In genomic region chr12:92649511-92650227, GRCh38 we compare ENCODE assay signal across 8 cellular contexts. TPM values are rescaled to one million over a fixed set of nuclear protein-coding genes. Genes with fewer than 3 reads are reported as not detected.
A peak's percentile ranks its signal among the peaks of the same experiment; 100 is the strongest.
DNase-seq lines count a peak whose midpoint lies in the region; ATAC-seq and TF ChIP-seq lines count a peak whose summit lies in the region.

No MANE protein-coding gene starts in this region.

- H3K4me3 Mint-ChIP-seq in activated T-cell treated with anti-CD3 and anti-CD28 coated beads, Interleukin-2, amount 50 U/mL, for 24 hours, result no peak overlapping the region

- H4K8ac ChIP-seq in neuronal stem cell (ENCODE audit: low read depth, low read length), result no peak overlapping the region

- no peak overlapping the region for H2BK15ac ChIP-seq in neuronal stem cell (ENCODE audit: low read length)

- no peak overlapping the region for H3K27ac ChIP-seq in neuronal stem cell (replicated peaks; ENCODE audit: low read length)
- no peak overlapping the region for H3K27ac ChIP-seq in testis

- H2AFZ ChIP-seq in neuronal stem cell (ENCODE audit: low read length), result peak overlapping the region; percentile 72

- H3K9me3 Mint-ChIP-seq in activated T-cell treated with anti-CD3 and anti-CD28 coated beads, Interleukin-2, amount 50 U/mL, for 24 hours, result no peaks in the 10 kb centered on the region

- H2BK120ac ChIP-seq in neuronal stem cell (ENCODE audit: low read depth, low read length), result no peak overlapping the region

- no peaks in the 10 kb centered on the region for H3K27me3 ChIP-seq in neuronal stem cell (ENCODE audit: control insufficient read depth in 3 of 3, insufficient read depth in 3 of 3, low read depth in 1 of 3, low read length in 3 of 3)
- H3K27me3 ChIP-seq in testis, result no peaks in the 10 kb centered on the region

- no peak overlapping the region for H3K4me2 ChIP-seq in neuronal stem cell (ENCODE audit: insufficient read depth, low read length, poor library complexity, severe bottlenecking)

- peak; percentile 95 for ATAC-seq in GM21515 (IDR thresholded peaks at IDR 0.05; ENCODE audit: unreplicated experiment)

- TF ChIP-seq POLR2A in testis (IDR thresholded peaks at IDR 0.05), result no peak

- intact Hi-C loops in testis (cut with DNase I; ENCODE audit: low total_unique reads), result no loop called here

- H3K4me1 Mint-ChIP-seq in activated T-cell treated with anti-CD3 and anti-CD28 coated beads, Interleukin-2, amount 50 U/mL, for 24 hours (ENCODE audit: low read depth), result peaks cover 20% of the 10 kb centered on the region

- no peak overlapping the region for H2BK12ac ChIP-seq in neuronal stem cell (ENCODE audit: low read length)

- no peak for TF ChIP-seq EP300 in Ishikawa (IDR thresholded peaks at IDR 0.05; ENCODE audit: borderline replicate concordance)

- H3K9me3 ChIP-seq in neuronal stem cell (replicated peaks in 1 of 2; ENCODE audit: control insufficient read depth in 2 of 2, insufficient read depth in 1 of 2, low read depth in 1 of 2, low read length in 2 of 2), result no peaks in the 10 kb centered on the region
- H3K9me3 ChIP-seq in testis, result no peaks in the 10 kb centered on the region

- no peak overlapping the region for H4K91ac ChIP-seq in neuronal stem cell (ENCODE audit: low read depth, low read length, poor library complexity)

- H3K36me3 Mint-ChIP-seq in activated T-cell treated with anti-CD3 and anti-CD28 coated beads, Interleukin-2, amount 50 U/mL, for 24 hours (ENCODE audit: low read depth), result no peaks in the 10 kb centered on the region

- H3K23ac ChIP-seq in neuronal stem cell (ENCODE audit: low read depth, low read length, poor library complexity), result no peak overlapping the region

- no peaks in the 10 kb centered on the region for H3K27me3 Mint-ChIP-seq in activated T-cell treated with anti-CD3 and anti-CD28 coated beads, Interleukin-2, amount 50 U/mL, for 24 hours

- H3K9ac ChIP-seq in neuronal stem cell (ENCODE audit: low read depth, low read length, poor library complexity), result no peak overlapping the region

- WGBS in neuronal stem cell (ENCODE audit: extremely low coverage in 2 of 2, insufficient read length in 2 of 2, insufficient replicate concordance in 1 of 2), 2 donors, result no CpG with 5 or more reads among the region's 11 CpGs
- 59 to 62% methylated on average over 11 of the region's 11 CpGs for WGBS in testis, 2 donors

- TF ChIP-seq CTCF in fibroblast of mammary gland (conservative IDR thresholded peaks at IDR 0.05; ENCODE audit: control insufficient read depth, insufficient read depth, low read depth, low read length), result peak; percentile 84
- peak; percentile 54 to 58 (median 57) for TF ChIP-seq CTCF in testis (IDR thresholded peaks at IDR 0.05)

- H3K36me3 ChIP-seq in neuronal stem cell (replicated peaks in 1 of 2; ENCODE audit: control insufficient read depth in 2 of 2, insufficient read depth in 2 of 2, low read length in 2 of 2) (no peaks in the 10 kb centered on the region), testis (ENCODE audit: low read depth, missing control alignments) (no peaks in the 10 kb centered on the region)

- H3K27ac Mint-ChIP-seq in activated T-cell treated with anti-CD3 and anti-CD28 coated beads, Interleukin-2, amount 50 U/mL, for 24 hours, result no peak overlapping the region

- H2BK5ac ChIP-seq in neuronal stem cell (ENCODE audit: low read length), result no peak overlapping the region

- peaks cover 0 to 1% of the 10 kb centered on the region in 2 donors for H3K4me1 ChIP-seq in neuronal stem cell (ENCODE audit: control insufficient read depth in 2 of 2, insufficient read depth in 1 of 2, low read depth in 1 of 2, low read length in 2 of 2)
- H3K4me1 ChIP-seq in testis, result no peaks in the 10 kb centered on the region

- peak; percentile 60 for DNase-seq in DMS114 treated with DMSO at 0.1 percent for 48 hours (lab: John Stamatoyannopoulos, UW; ENCODE audit: unreplicated experiment)
- DNase-seq in OCI-M1 (lab: John Stamatoyannopoulos, UW), result peak; percentile 69
- DNase-seq in activated T-cell treated with anti-CD3 and anti-CD28 coated beads, Interleukin-2, amount 50 U/mL, for 24 hours, result peak; percentile 46
- DNase-seq in fibroblast of mammary gland (ENCODE audit: low read depth), result peak; percentile 91
- DNase-seq in neuronal stem cell (ENCODE audit: low spot score), result peak; percentile 73
- DNase-seq in testis, result peak; percentile 70

- H3K18ac ChIP-seq in neuronal stem cell (ENCODE audit: low read length), result no peak overlapping the region

- H3K4ac ChIP-seq in neuronal stem cell (ENCODE audit: low read length), result no peak overlapping the region

- H3K4me3 ChIP-seq in fibroblast of mammary gland (ENCODE audit: control insufficient read depth, low read depth, low read length) (no peak overlapping the region), neuronal stem cell (ENCODE audit: low read length in 2 of 2) (no peak overlapping the region), testis (no peak overlapping the region)

- peak; percentile 94 for TF ChIP-seq RAD21 in Ishikawa (IDR thresholded peaks at IDR 0.05; ENCODE audit: low read depth)

- H2AK5ac ChIP-seq in neuronal stem cell (ENCODE audit: low read depth, low read length), result no peak overlapping the region

- no peak overlapping the region for H3K14ac ChIP-seq in neuronal stem cell (ENCODE audit: low read length)

- H3K79me1 ChIP-seq in neuronal stem cell (ENCODE audit: low read depth, low read length), result no peaks in the 10 kb centered on the region

TF ChIP-seq in Ishikawa, 13 proteins besides CTCF, POLR2A, EP300 and RAD21:
- TF ChIP-seq CEBPB (IDR thresholded peaks at IDR 0.05), result no peak
- TF ChIP-seq YY1 (IDR thresholded peaks at IDR 0.05; ENCODE audit: low read depth), result no peak
- TF ChIP-seq EGR1 (IDR thresholded peaks at IDR 0.05), result no peak
- no peak for TF ChIP-seq FOXM1 (IDR thresholded peaks at IDR 0.05; ENCODE audit: borderline replicate concordance, low read depth)
- TF ChIP-seq TCF12 (IDR thresholded peaks at IDR 0.05; ENCODE audit: low read depth), result no peak

RNA-seq across cellular contexts. Expression of gene PLEKHG7, which starts 53.1 kb away (rescaled TPM):
- not detected for polyA plus RNA-seq in neuronal stem cell (2013, experiment 1 of 2)
- polyA plus RNA-seq in neuronal stem cell (2013, experiment 2 of 2), result not detected
- total RNA-seq in testis, result under 1 TPM; 0.06 to 0.31 TPM
- 0.33 TPM for polyA plus RNA-seq in testis (ENCODE audit: insufficient read depth, low read depth, low replicate concordance)
